ENCODE assay signal across 8 cellular contexts in the genomic region with DNA sequence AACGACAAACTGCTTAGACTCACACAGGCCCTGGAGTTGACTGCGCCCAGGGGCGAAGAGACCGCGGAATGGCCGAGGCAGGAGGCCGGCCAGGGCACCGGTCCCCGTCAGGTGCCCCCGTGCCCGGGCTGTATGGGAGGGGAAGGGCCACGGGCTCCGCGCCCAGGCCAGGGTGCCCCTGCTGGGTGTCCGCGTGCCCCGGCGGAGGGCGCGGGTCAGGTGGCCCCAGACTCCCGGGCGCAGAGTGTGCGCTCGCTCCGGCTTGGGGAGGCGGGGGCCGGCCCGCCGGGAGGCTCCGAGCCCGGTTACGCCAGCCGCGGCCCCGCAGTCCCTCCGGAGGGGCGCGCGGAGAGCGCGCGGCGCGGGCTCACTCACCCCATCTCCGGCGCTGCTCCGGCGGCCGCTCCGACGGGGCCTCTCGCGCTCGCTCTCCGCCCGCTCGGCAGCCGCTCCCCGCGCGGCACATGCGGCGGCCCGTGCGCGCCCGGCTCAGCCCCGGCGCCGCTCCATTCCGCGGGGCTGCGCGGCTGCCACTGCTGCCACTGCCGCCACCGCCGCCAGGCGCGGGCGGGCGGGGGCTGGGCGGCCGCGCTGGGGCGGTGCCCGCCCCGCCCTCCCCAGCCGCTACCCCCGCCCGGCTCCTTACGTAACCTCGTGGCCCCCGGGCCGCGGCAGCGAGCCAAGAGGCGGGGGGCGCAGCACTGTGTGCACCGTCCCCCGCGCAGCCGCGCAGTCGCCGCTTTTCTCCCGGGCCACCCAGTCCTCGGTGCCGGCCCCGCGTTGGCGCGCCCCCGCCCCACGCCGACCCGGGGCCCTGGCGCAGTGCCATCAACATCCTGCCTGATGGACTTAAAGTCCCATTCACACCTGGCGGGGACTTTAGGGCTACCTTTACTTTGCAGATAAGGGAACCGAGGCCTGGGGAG. TPM values are rescaled to one million over a fixed set of nuclear protein-coding genes. Genes with fewer than 3 reads are reported as not detected.
DNase-seq lines count a peak whose midpoint lies in the region; ATAC-seq and TF ChIP-seq lines count a peak whose summit lies in the region.

TSS of gene HOMER2 (minus strand) at position 565 of the 926 bp plus-strand sequence. CDS start at position 380, 185 bp downstream.

- TF ChIP-seq POLR2A in breast epithelium (IDR thresholded peaks at IDR 0.05), result no peak

- H3K36me3 ChIP-seq in NT2/D1 (ENCODE audit: insufficient read depth, insufficient read length, low read length) (no peaks in the 10 kb centered on the region), breast epithelium (no peaks in the 10 kb centered on the region), kidney epithelial cell (ENCODE audit: control insufficient read depth, insufficient read depth, low read length) (no peaks in the 10 kb centered on the region)

- H3K9ac ChIP-seq in NT2/D1 (ENCODE audit: insufficient read length, low read depth), result peak within 1 kb of the TSS; percentile 85

- H3K4me1 ChIP-seq in NT2/D1 (ENCODE audit: insufficient read depth, insufficient read length) (peaks cover 3% of the 10 kb centered on the region), breast epithelium (no peaks in the 10 kb centered on the region)

- TF ChIP-seq CTCF in GM10266 (IDR thresholded peaks at IDR 0.05; ENCODE audit: control insufficient read depth, insufficient read depth, low read depth, missing control alignments) (no peak), breast epithelium (IDR thresholded peaks at IDR 0.05) (peak in 1 of 3 donors; percentile 16), kidney epithelial cell (IDR thresholded peaks at IDR 0.05; ENCODE audit: insufficient read depth, low read length, poor library complexity, severe bottlenecking) (no peak)

- DNase-seq in A172 (ENCODE audit: low spot score), result no peak
- peak; percentile 61 for DNase-seq in GM10266 (ENCODE audit: extremely low spot score)
- DNase-seq in NT2/D1 (ENCODE audit: low read depth, low spot score), result no peak
- peak in 1 of 2 donors; percentile 57 for DNase-seq in breast epithelium (ENCODE audit: low spot score in 2 of 2)
- DNase-seq in kidney epithelial cell (ENCODE audit: low read depth), result no peak
- DNase-seq in stimulated activated CD8-positive, alpha-beta memory T cell treated with anti-CD3 and anti-CD28 coated beads, Interleukin-4, amount 100 ng/mL, for 48 hours, result peak; percentile 29
- no peak for DNase-seq in SKM-1 (lab: John Stamatoyannopoulos, UW; ENCODE audit: unreplicated experiment)

- no peak for ATAC-seq in GM18861 (IDR thresholded peaks at IDR 0.05; ENCODE audit: unreplicated experiment)

- intact Hi-C loops in breast epithelium (cut with DNase I; ENCODE audit: low total_unique reads), result no loop called here

- H3K4me3 ChIP-seq in NT2/D1 (ENCODE audit: insufficient read length, low read depth) (peak within 1 kb of the TSS; percentile 69), breast epithelium (peak within 1 kb of the TSS; percentile 39 to 81 (median 75)), kidney epithelial cell (ENCODE audit: low read depth, low read length) (peak within 1 kb of the TSS; percentile 57)

- H3K9me3 ChIP-seq in NT2/D1 (ENCODE audit: insufficient read depth, low read length) (no peaks in the 10 kb centered on the region), breast epithelium (no peaks in the 10 kb centered on the region)

- peak within 1 kb of the TSS; percentile 86 to 90 for H3K27ac ChIP-seq in breast epithelium

- peaks cover 20% of the 10 kb centered on the region for H3K27me3 ChIP-seq in NT2/D1 (ENCODE audit: insufficient read depth, insufficient read length)
- no peaks in the 10 kb centered on the region for H3K27me3 ChIP-seq in breast epithelium
- H3K27me3 ChIP-seq in kidney epithelial cell (ENCODE audit: control insufficient read depth, insufficient read depth, low read length), result no peaks in the 10 kb centered on the region

RNA-seq across cellular contexts. Expression of gene HOMER2, which starts in this region (rescaled TPM):
- 26.7 and 34.1 TPM in 2 replicates for total RNA-seq in A172 (2014; rRNA removed; shearing (Covaris generic))
- total RNA-seq in breast epithelium, result 100 to 1,000 TPM in 1 of 3 donors, 10 to 100 TPM in 1, 1 to 10 TPM in 1; 6.1 to 295 (median 77.7) TPM
- 56.4 and 59.6 TPM in 2 replicates for total RNA-seq in kidney epithelial cell

Comparison
In these comparisons a context has a peak if more than half of its experiments do, and no peak if none do; other contexts are left out.
1. DNase-seq: peak in GM10266 (single experiment) and stimulated activated CD8-positive, alpha-beta memory T cell treated with anti-CD3 and anti-CD28 coated beads, Interleukin-4, amount 100 ng/mL, for 48 hours (single experiment); none in A172 (single experiment), NT2/D1 (single experiment), kidney epithelial cell (single experiment) and SKM-1 (single experiment).
2. Peak in every context shown above with its lines, with median percentiles within 50 percentile points of each other: H3K4me3 ChIP-seq.